ENCODE assay signal across 13 cellular contexts in the genomic region with DNA sequence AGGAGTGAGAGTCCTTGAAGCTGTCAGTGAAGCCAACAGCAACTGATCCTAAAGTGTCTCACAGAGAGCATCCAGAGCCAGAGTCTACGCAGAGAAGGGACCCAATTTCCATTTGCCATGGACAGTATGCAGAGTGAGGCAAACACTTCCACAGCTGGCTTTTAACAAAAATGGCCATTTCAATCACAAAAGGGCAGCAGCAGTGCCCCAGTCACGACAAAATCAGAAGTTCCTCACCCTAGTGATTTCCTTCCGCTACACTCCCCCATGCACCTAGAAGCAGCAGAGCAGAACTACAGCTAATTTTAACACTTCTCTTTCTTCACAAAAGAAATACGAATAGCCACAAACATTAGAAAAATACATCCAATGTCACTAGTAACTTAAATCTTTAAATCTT. TPM values are rescaled to one million over a fixed set of nuclear protein-coding genes. Genes with fewer than 3 reads are reported as not detected.
DNase-seq lines count a peak whose midpoint lies in the region; ATAC-seq and TF ChIP-seq lines count a peak whose summit lies in the region.
"Had no signal": no experiment of that assay in that cellular context is flagged by ENCODE, and none has a peak within 500 bp of the region (broad histone marks: within the 10 kb centered on the region; RNA-seq: fewer than 3 reads in every experiment).

No MANE protein-coding gene starts in this region.

- peaks cover 48% of the 10 kb centered on the region for H3K4me1 Mint-ChIP-seq in activated T-cell treated with anti-CD3 and anti-CD28 coated beads, Interleukin-2, amount 50 U/mL, for 72 hours (ENCODE audit: low read depth)
- peaks cover 75% of the 10 kb centered on the region for H3K4me1 Mint-ChIP-seq in stimulated activated naive CD8-positive, alpha-beta T cell treated with anti-CD3 and anti-CD28 coated beads, Interleukin-15, Interleukin-2, amounts not matched to agents 100 ng/mL and 50 ng/mL, for 24 hours (ENCODE audit: low read depth)
- H3K4me1 Mint-ChIP-seq in endodermal cell (peaks cover 33% of the 10 kb centered on the region), HFFc6 (ENCODE audit: low read depth) (peaks cover 23% of the 10 kb centered on the region)

- H3K4me1 ChIP-seq in endodermal cell (ENCODE audit: control insufficient read depth, insufficient read depth, low read length): peaks cover 3% of the 10 kb centered on the region

- H3K4me3 Mint-ChIP-seq in activated T-cell treated with anti-CD3 and anti-CD28 coated beads, Interleukin-2, amount 50 U/mL, for 72 hours: peak overlapping the region in 1 of 2 donors; percentile 60
- H3K4me3 Mint-ChIP-seq in stimulated activated naive CD8-positive, alpha-beta T cell treated with anti-CD3 and anti-CD28 coated beads, Interleukin-15, Interleukin-2, amounts not matched to agents 100 ng/mL and 50 ng/mL, for 24 hours: no peak overlapping the region
- no peak overlapping the region for H3K4me3 Mint-ChIP-seq in endodermal cell
- no peak overlapping the region for H3K4me3 Mint-ChIP-seq in HFFc6

- peaks cover 13% of the 10 kb centered on the region for H3K36me3 ChIP-seq in endodermal cell (ENCODE audit: control insufficient read depth, insufficient read depth, low read length)
- H3K36me3 ChIP-seq: ascending aorta had no signal

- TF ChIP-seq CTCF in endodermal cell (conservative IDR thresholded peaks at IDR 0.05): no peak
- no peak for TF ChIP-seq CTCF in HFFc6 (IDR thresholded peaks at IDR 0.05)

- no peak overlapping the region for H3K4me3 ChIP-seq in endodermal cell (ENCODE audit: low read length)
- H3K4me3 ChIP-seq: ascending aorta, K562, psoas muscle had no signal

- H3K9me3 Mint-ChIP-seq in activated T-cell treated with anti-CD3 and anti-CD28 coated beads, Interleukin-2, amount 50 U/mL, for 72 hours: peaks cover 6 to 10% of the 10 kb centered on the region in 2 donors
- peaks cover 12% of the 10 kb centered on the region for H3K9me3 Mint-ChIP-seq in stimulated activated naive CD8-positive, alpha-beta T cell treated with anti-CD3 and anti-CD28 coated beads, Interleukin-15, Interleukin-2, amounts not matched to agents 100 ng/mL and 50 ng/mL, for 24 hours
- H3K9me3 Mint-ChIP-seq in endodermal cell (peaks cover 17% of the 10 kb centered on the region), HFFc6 (peaks cover 39% of the 10 kb centered on the region)

- H3K27ac ChIP-seq in endodermal cell (ENCODE audit: low read depth, low read length): no peak overlapping the region
- H3K27ac ChIP-seq: ascending aorta, psoas muscle had no signal

- WGBS in endodermal cell (ENCODE audit: insufficient coverage in 1 of 2, insufficient read length in 1 of 2), 2 experiments: 89 to 100% methylated on average over 2 to 4 of the region's 4 CpGs

- peaks cover 15 to 33% of the 10 kb centered on the region in 2 donors for H3K36me3 Mint-ChIP-seq in activated T-cell treated with anti-CD3 and anti-CD28 coated beads, Interleukin-2, amount 50 U/mL, for 72 hours (ENCODE audit: insufficient read depth in 2 of 2)
- H3K36me3 Mint-ChIP-seq in stimulated activated naive CD8-positive, alpha-beta T cell treated with anti-CD3 and anti-CD28 coated beads, Interleukin-15, Interleukin-2, amounts not matched to agents 100 ng/mL and 50 ng/mL, for 24 hours (ENCODE audit: low read depth): peaks cover 66% of the 10 kb centered on the region
- H3K36me3 Mint-ChIP-seq in endodermal cell (ENCODE audit: low read depth) (peaks cover 5% of the 10 kb centered on the region), HFFc6 (ENCODE audit: low read depth) (peaks cover 38% of the 10 kb centered on the region)

- ATAC-seq in activated T-cell treated with anti-CD3 and anti-CD28 coated beads, Interleukin-2, amount 50 U/mL, for 72 hours (replicated peaks in 1 of 2): no peak
- peak; percentile 52 for ATAC-seq in HG02852 (IDR thresholded peaks at IDR 0.05; ENCODE audit: unreplicated experiment)
- ATAC-seq: K562, psoas muscle had no signal

- H3K27me3 ChIP-seq in endodermal cell (ENCODE audit: control insufficient read depth, insufficient read depth, low read length, poor library complexity, severe bottlenecking): no peaks in the 10 kb centered on the region
- H3K27me3 ChIP-seq: ascending aorta had no signal

- no peaks in the 10 kb centered on the region for H3K27me3 Mint-ChIP-seq in activated T-cell treated with anti-CD3 and anti-CD28 coated beads, Interleukin-2, amount 50 U/mL, for 72 hours (ENCODE audit: low read depth)
- H3K27me3 Mint-ChIP-seq in stimulated activated naive CD8-positive, alpha-beta T cell treated with anti-CD3 and anti-CD28 coated beads, Interleukin-15, Interleukin-2, amounts not matched to agents 100 ng/mL and 50 ng/mL, for 24 hours: no peaks in the 10 kb centered on the region
- H3K27me3 Mint-ChIP-seq in endodermal cell (ENCODE audit: insufficient read depth): no peaks in the 10 kb centered on the region
- no peaks in the 10 kb centered on the region; the same call in 1 of the 2 replicates for H3K27me3 Mint-ChIP-seq in HFFc6 (ENCODE audit: insufficient read depth)

- no peak for DNase-seq in activated T-cell treated with anti-CD3 and anti-CD28 coated beads, Interleukin-2, amount 50 U/mL, for 72 hours
- DNase-seq in activated T-cell treated with anti-CD3 and anti-CD28 coated beads, Interleukin-2, amount 50 U/mL, for 48 hours: no peak
- DNase-seq in SKM-1 treated with dmso at 0.1 percent for 144 hours (lab: John Stamatoyannopoulos, UW; ENCODE audit: unreplicated experiment) (peak; percentile 54), endodermal cell (no peak), dermis blood vessel endothelial cell (no peak), HFFc6 (no peak)
- DNase-seq: DMS53, NCI-H2081 treated with DMSO at 0.1 percent for 48 hours, psoas muscle had no signal

- peaks cover 44% of the 10 kb centered on the region for H3K9me3 ChIP-seq in endodermal cell (ENCODE audit: control insufficient read depth, low read length)

- no peak overlapping the region for H3K9ac ChIP-seq in endodermal cell (ENCODE audit: extremely low read depth, low read length, poor library complexity, severe bottlenecking)

- peak overlapping the region; percentile 48 for H3K27ac Mint-ChIP-seq in activated T-cell treated with anti-CD3 and anti-CD28 coated beads, Interleukin-2, amount 50 U/mL, for 72 hours
- H3K27ac Mint-ChIP-seq in stimulated activated naive CD8-positive, alpha-beta T cell treated with anti-CD3 and anti-CD28 coated beads, Interleukin-15, Interleukin-2, amounts not matched to agents 100 ng/mL and 50 ng/mL, for 24 hours: peak overlapping the region; percentile 24
- H3K27ac Mint-ChIP-seq in endodermal cell (no peak overlapping the region), HFFc6 (no peak overlapping the region)

RNA-seq across cellular contexts. Expression of a gene that starts 27.9 kb away (rescaled TPM):
- total RNA-seq in activated T-cell treated with anti-CD3 and anti-CD28 coated beads, Interleukin-2, amount 50 U/mL, for 72 hours: 10 to 100 TPM; 43.2 to 55.2 TPM
- total RNA-seq in endodermal cell (10 to 100 TPM; 42.2 to 49.4 TPM), dermis blood vessel endothelial cell (81.4 and 90.4 TPM in 2 replicates)
- polyA plus RNA-seq in endodermal cell (2013, experiment 1 of 2): 55.1 TPM
- 51.1 TPM for polyA plus RNA-seq in endodermal cell (2013, experiment 2 of 2)
- 10 to 100 TPM; 54.5 to 60.5 (median 58.5) TPM for total RNA-seq in HFFc6 (2021; fragmentation: NEBNext Ultra II Directional; extraction: Animal tissue kit (Norgen Biotek cat#: 25700))

Comparison
In these comparisons a context has a peak if more than half of its experiments do, and no peak if none do; other contexts are left out.
1. H3K27ac Mint-ChIP-seq: peak in activated T-cell treated with anti-CD3 and anti-CD28 coated beads, Interleukin-2, amount 50 U/mL, for 72 hours (single experiment) and stimulated activated naive CD8-positive, alpha-beta T cell treated with anti-CD3 and anti-CD28 coated beads, Interleukin-15, Interleukin-2, amounts not matched to agents 100 ng/mL and 50 ng/mL, for 24 hours (single experiment); none in endodermal cell (single experiment) and HFFc6 (single experiment).